ENCODE assay signal across 13 cellular contexts in genomic region chr14:65419593-65420252, GRCh38.
"Had no signal": no experiment of that assay in that cellular context is flagged by ENCODE, and none has a peak within 500 bp of the region (broad histone marks: within the 10 kb centered on the region; RNA-seq: fewer than 3 reads in every experiment).

No MANE protein-coding gene starts in this region.

- H3K36me3 Mint-ChIP-seq: activated naive CD4-positive, alpha-beta T cell treated with anti-CD3 and anti-CD28 coated beads, Interleukin-2, amount 50 U/mL, for 24 hours had no signal

- ATAC-seq: pancreas; stimulated activated naive CD8-positive, alpha-beta T cell treated with anti-CD3 and anti-CD28 coated beads, Interleukin-15, amount 100 ng/mL, for 72 hours had no signal

- H3K36me3 ChIP-seq: left ventricle myocardium inferior, pancreas had no signal

- H3K9me3 ChIP-seq: left ventricle myocardium inferior, pancreas had no signal

- H3K4me3 Mint-ChIP-seq: activated naive CD4-positive, alpha-beta T cell treated with anti-CD3 and anti-CD28 coated beads, Interleukin-2, amount 50 U/mL, for 24 hours; brain; central memory CD8-positive, alpha-beta T cell; stimulated activated naive CD8-positive, alpha-beta T cell treated with anti-CD3 and anti-CD28 coated beads, Interleukin-15, amount 100 ng/mL, for 72 hours had no signal

- FAIRE-seq: kidney, pancreas had no signal

- H3K9me3 Mint-ChIP-seq: activated naive CD4-positive, alpha-beta T cell treated with anti-CD3 and anti-CD28 coated beads, Interleukin-2, amount 50 U/mL, for 24 hours; central memory CD8-positive, alpha-beta T cell; stimulated activated naive CD8-positive, alpha-beta T cell treated with anti-CD3 and anti-CD28 coated beads, Interleukin-15, amount 100 ng/mL, for 72 hours had no signal

- H3K27ac Mint-ChIP-seq: activated naive CD4-positive, alpha-beta T cell treated with anti-CD3 and anti-CD28 coated beads, Interleukin-2, amount 50 U/mL, for 24 hours; brain had no signal

- H3K4me3 ChIP-seq: left ventricle myocardium inferior, pancreas had no signal

- H3K27ac ChIP-seq: left ventricle myocardium inferior, pancreas had no signal

- H3K27me3 ChIP-seq: pancreas had no signal

- DNase-seq: activated CD4-positive, alpha-beta T cell treated with anti-CD3 and anti-CD28 coated beads for 48 hours; activated T-cell treated with anti-CD3 and anti-CD28 coated beads for 4 hours; amniotic stem cell; cortex of kidney; effector memory CD4-positive, alpha-beta T cell; kidney; left ventricle myocardium inferior; pancreas; stimulated activated CD4-positive, alpha-beta T cell treated with anti-CD3 and anti-CD28 coated beads, Interleukin-4, amount 100 ng/mL, for 4 hours; stimulated activated naive CD8-positive, alpha-beta T cell treated with anti-CD3 and anti-CD28 coated beads, Interleukin-15, amount 100 ng/mL, for 72 hours had no signal

- H3K27me3 Mint-ChIP-seq: activated naive CD4-positive, alpha-beta T cell treated with anti-CD3 and anti-CD28 coated beads, Interleukin-2, amount 50 U/mL, for 24 hours; brain; central memory CD8-positive, alpha-beta T cell; stimulated activated naive CD8-positive, alpha-beta T cell treated with anti-CD3 and anti-CD28 coated beads, Interleukin-15, amount 100 ng/mL, for 72 hours had no signal
